8 cellular contexts compared by ENCODE assay signal in genomic region chrX:119266364-119266995, GRCh38. TPM values are rescaled to one million over a fixed set of nuclear protein-coding genes. Genes with fewer than 3 reads are reported as not detected.
DNase-seq lines count a peak whose midpoint lies in the region; ATAC-seq and TF ChIP-seq lines count a peak whose summit lies in the region.

No MANE protein-coding gene starts in this region.

- H3K4me1 ChIP-seq in cardiac muscle cell (ENCODE audit: low read depth) (peaks cover 5% of the 10 kb centered on the region), transverse colon (no peaks in the 10 kb centered on the region)

- peak; percentile 68 for TF ChIP-seq CTCF in cardiac muscle cell (IDR thresholded peaks at IDR 0.05; ENCODE audit: low read depth, low read length)
- peak; percentile 37 to 65 (median 50) for TF ChIP-seq CTCF in transverse colon (IDR thresholded peaks at IDR 0.05)

- no peak for ATAC-seq in left cardiac atrium
- ATAC-seq in HG02981 (IDR thresholded peaks at IDR 0.05; ENCODE audit: unreplicated experiment) = no peak

- intact Hi-C loops in left cardiac atrium (cut with DNase I) = no loop called here
- intact Hi-C loops in transverse colon (cut with DNase I; ENCODE audit: low total_unique reads) = no loop called here

- in situ Hi-C loops in transverse colon (cut with MboI; ENCODE audit: low pct_ligation_motif_present in 1 of 4, low pct_unique_long_range_greater_than_20kb in 1 of 4, low sequenced_read_pairs in 3 of 4) = no loop called here

- DNase-seq in cardiac muscle cell (ENCODE audit: low read depth in 1 of 2, low spot score in 1 of 2) (peak; percentile 23 to 36), left cardiac atrium (no peak), hepatic stellate cell (ENCODE audit: low spot score) (peak; percentile 19), transverse colon (peak; percentile 11), SHP77 (lab: John Stamatoyannopoulos, UW) (no peak)
- peak; percentile 21 for DNase-seq in activated T-cell treated with anti-CD3 and anti-CD28 coated beads, Interleukin-2, amount 50 U/mL, for 1 hour

- no peaks in the 10 kb centered on the region for H3K36me3 ChIP-seq in cardiac muscle cell
- H3K36me3 ChIP-seq in transverse colon = no peaks in the 10 kb centered on the region

- peak; percentile 55 for TF ChIP-seq RAD21 in Ishikawa (IDR thresholded peaks at IDR 0.05; ENCODE audit: low read depth)

- H3K9me3 ChIP-seq in cardiac muscle cell (ENCODE audit: low read depth) = no peaks in the 10 kb centered on the region
- H3K9me3 ChIP-seq in transverse colon = no peaks in the 10 kb centered on the region

- H3K27ac ChIP-seq in cardiac muscle cell (no peak overlapping the region), transverse colon (no peak overlapping the region)

- H3K4me3 ChIP-seq in cardiac muscle cell (no peak overlapping the region), transverse colon (no peak overlapping the region)

- 10 to 50% methylated on average over 1 to 5 of the region's 5 CpGs for WGBS in transverse colon (ENCODE audit: low coverage in 1 of 2), 2 donors

- TF ChIP-seq POLR2A in transverse colon (IDR thresholded peaks at IDR 0.05) = no peak

- TF ChIP-seq EP300 in Ishikawa (IDR thresholded peaks at IDR 0.05; ENCODE audit: borderline replicate concordance) = no peak
- TF ChIP-seq EP300 in transverse colon (IDR thresholded peaks at IDR 0.05; ENCODE audit: low read depth) = no peak

- H3K27me3 ChIP-seq in cardiac muscle cell = peaks cover 4% of the 10 kb centered on the region
- H3K27me3 ChIP-seq in transverse colon = no peaks in the 10 kb centered on the region

TF ChIP-seq in Ishikawa, 13 proteins besides CTCF, POLR2A, EP300 and RAD21:
- TF ChIP-seq MAX (IDR thresholded peaks at IDR 0.05) (no peak), YY1 (IDR thresholded peaks at IDR 0.05; ENCODE audit: low read depth) (no peak), REST (IDR thresholded peaks at IDR 0.05; ENCODE audit: low read depth) (no peak), TEAD4 (IDR thresholded peaks at IDR 0.05) (peak; percentile 13; the same call in 1 of the 2 replicates), CREB1 (IDR thresholded peaks at IDR 0.05; ENCODE audit: low read depth) (no peak)

RNA-seq across cellular contexts. Expression of gene PGRMC1, which starts 30.4 kb away (rescaled TPM):
- total RNA-seq in cardiac muscle cell (156 and 171 TPM in 2 replicates), left cardiac atrium (10 to 100 TPM; 39.7 to 50.2 TPM), transverse colon (100 to 1,000 TPM in 2 of 4 donors, 10 to 100 TPM in 2; 96.7 to 213 (median 136) TPM)
- polyA plus RNA-seq in cardiac muscle cell = 121 and 147 TPM in 2 replicates

Comparison
In these comparisons a context has a peak if more than half of its experiments do, and no peak if none do; other contexts are left out.
1. DNase-seq: peak in cardiac muscle cell (2 of 2), activated T-cell treated with anti-CD3 and anti-CD28 coated beads, Interleukin-2, amount 50 U/mL, for 1 hour (single experiment), hepatic stellate cell (single experiment) and transverse colon (single experiment); none in left cardiac atrium (single experiment) and SHP77 (0 of 2).